In the genomic region with DNA sequence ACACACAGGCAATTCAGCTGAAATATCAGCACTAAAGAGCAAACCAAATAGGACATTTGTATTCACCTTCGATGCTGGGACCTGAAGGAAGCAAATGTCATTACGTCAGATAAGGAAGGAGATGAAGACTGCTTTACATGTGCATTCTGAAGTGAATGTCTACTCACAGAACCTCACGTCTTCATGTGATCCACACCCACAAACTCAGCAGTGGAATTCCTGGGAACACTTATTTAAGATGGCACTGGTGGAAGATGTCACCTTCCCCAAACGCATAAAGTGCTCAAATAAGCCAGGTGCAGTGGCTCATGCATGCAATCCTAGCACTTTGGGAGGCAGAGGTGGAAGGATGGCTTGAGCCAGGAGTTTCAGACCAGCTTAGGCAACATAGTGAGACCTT, we compare ENCODE assay signal across 1 cellular context.
TF ChIP-seq lines count a peak whose summit lies in the region.

No MANE protein-coding gene starts in this region.

TF ChIP-seq in H1, 55 proteins besides CTCF, POLR2A, EP300 and RAD21:
- no peak for TF ChIP-seq ZNF274 (IDR thresholded peaks at IDR 0.05; ENCODE audit: borderline replicate concordance, extremely low read depth, low read length)
- TF ChIP-seq, protein P1, sequence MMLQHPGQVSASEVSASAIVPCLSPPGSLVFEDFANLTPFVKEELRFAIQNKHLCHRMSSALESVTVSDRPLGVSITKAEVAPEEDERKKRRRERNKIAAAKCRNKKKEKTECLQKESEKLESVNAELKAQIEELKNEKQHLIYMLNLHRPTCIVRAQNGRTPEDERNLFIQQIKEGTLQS (IDR thresholded peaks at IDR 0.05; ENCODE audit: insufficient read depth, low read depth, low read length), result no peak
- TF ChIP-seq BRCA1 (IDR thresholded peaks at IDR 0.05; ENCODE audit: low read depth, low read length), result no peak
- TF ChIP-seq CTBP2 (IDR thresholded peaks at IDR 0.05; ENCODE audit: borderline replicate concordance, insufficient read depth, insufficient read length, low read length), result no peak
- TF ChIP-seq KDM1A (IDR thresholded peaks at IDR 0.05; ENCODE audit: borderline replicate concordance, low read length), result no peak
- no peak for TF ChIP-seq CHD2 (IDR thresholded peaks at IDR 0.05; ENCODE audit: low read length)
- TF ChIP-seq, protein P2, sequence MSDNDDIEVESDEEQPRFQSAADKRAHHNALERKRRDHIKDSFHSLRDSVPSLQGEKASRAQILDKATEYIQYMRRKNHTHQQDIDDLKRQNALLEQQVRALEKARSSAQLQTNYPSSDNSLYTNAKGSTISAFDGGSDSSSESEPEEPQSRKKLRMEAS (IDR thresholded peaks at IDR 0.05), result no peak
